In the genomic region with DNA sequence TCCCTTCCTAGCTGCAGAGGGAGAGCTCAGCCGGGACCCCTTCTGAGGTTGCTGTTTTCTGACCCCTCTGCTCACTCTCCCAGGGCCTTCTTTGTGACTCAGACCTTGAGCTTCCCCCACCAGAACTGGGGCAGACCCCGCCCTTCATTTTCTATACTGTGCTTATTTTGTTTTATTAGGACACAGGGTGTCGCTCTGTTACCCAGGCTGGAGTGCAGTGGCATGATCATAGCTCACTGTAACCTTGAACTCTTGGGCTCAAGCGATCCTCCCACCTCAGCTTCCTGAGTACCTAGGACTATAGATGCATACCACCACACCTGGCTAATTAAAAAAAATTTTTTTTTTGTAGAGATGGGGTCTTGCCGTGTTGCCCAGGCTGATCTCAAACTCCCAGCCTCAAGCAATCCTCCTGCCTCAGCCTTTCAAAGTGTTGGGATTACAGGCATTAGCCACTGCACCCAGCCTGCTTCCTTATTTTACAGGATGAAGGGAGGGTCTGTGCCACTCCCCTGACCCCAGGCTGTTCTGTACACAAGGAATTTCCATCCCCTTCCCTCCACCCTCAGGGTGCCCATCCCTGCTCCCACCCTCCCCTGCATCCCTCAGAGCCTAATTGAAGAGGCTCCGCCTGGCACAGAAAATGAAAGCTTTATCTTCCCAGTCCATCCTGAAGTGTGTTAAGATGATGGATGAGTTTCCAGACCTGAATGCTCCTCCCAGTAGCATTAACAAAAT, we compare ENCODE assay signal across 14 cellular contexts.
DNase-seq lines count a peak whose midpoint lies in the region; TF ChIP-seq lines count a peak whose summit lies in the region.
"Had no signal": no experiment of that assay in that cellular context is flagged by ENCODE, and none has a peak within 500 bp of the region (broad histone marks: within the 10 kb centered on the region; RNA-seq: fewer than 3 reads in every experiment).

No MANE protein-coding gene starts in this region.

- H2AFZ ChIP-seq in OCI-LY7 (ENCODE audit: low read length), result no peak overlapping the region
- H2AFZ ChIP-seq: GM23338 had no signal

- WGBS in thyroid gland, 2 donors, result 90 to 91% methylated on average over 6 of the region's 6 CpGs

- no peak for TF ChIP-seq POLR2A in thyroid gland (IDR thresholded peaks at IDR 0.05)

- H4K20me1 ChIP-seq in OCI-LY7 (ENCODE audit: insufficient read depth, low read length), result no peaks in the 10 kb centered on the region

- H3K79me2 ChIP-seq in OCI-LY7 (ENCODE audit: insufficient read depth, low read depth, low read length), result no peaks in the 10 kb centered on the region

- H3K4me3 Mint-ChIP-seq in neural crest cell, result no peak overlapping the region
- H3K4me3 Mint-ChIP-seq: B cell; CD4-positive, alpha-beta T cell; GM23338; H9 had no signal

- no peaks in the 10 kb centered on the region for H3K36me3 Mint-ChIP-seq in neural crest cell (ENCODE audit: low read depth)

- H3K27ac Mint-ChIP-seq in neural crest cell (ENCODE audit: unreplicated experiment), result peak overlapping the region; percentile 81
- H3K27ac Mint-ChIP-seq: B cell; CD4-positive, alpha-beta T cell; GM23338; H9 had no signal

- DNase-seq in ELF-1 (ENCODE audit: low read depth, low spot score), result peak; percentile 45
- peak; percentile 72 for DNase-seq in NCI-H2227 (lab: John Stamatoyannopoulos, UW; ENCODE audit: unreplicated experiment)
- peak; percentile 3 for DNase-seq in OCI-LY7 (ENCODE audit: low spot score)
- no peak for DNase-seq in neural crest cell (ENCODE audit: low read depth, low spot score)
- no peak for DNase-seq in thyroid gland
- no peak for DNase-seq in NK-92 (lab: John Stamatoyannopoulos, UW; ENCODE audit: unreplicated experiment)
- DNase-seq in NCI-H1436 treated with DMSO at 0.1 percent for 48 hours (lab: John Stamatoyannopoulos, UW), result no peak
- DNase-seq: C1 segment of cervical spinal cord; Calu3; CD4-positive, alpha-beta T cell; DMS79; H9 had no signal

- H3K4me3 ChIP-seq in OCI-LY7 (ENCODE audit: low read depth, low read length, poor library complexity, severe bottlenecking) (no peak overlapping the region), thyroid gland (replicated peaks in 1 of 3) (no peak overlapping the region)
- H3K4me3 ChIP-seq: GM23338 had no signal

- H3K4me2 ChIP-seq in OCI-LY7 (ENCODE audit: low read length), result no peak overlapping the region
- H3K4me2 ChIP-seq: GM23338 had no signal

- peaks cover 57% of the 10 kb centered on the region for H3K27me3 Mint-ChIP-seq in neural crest cell (ENCODE audit: low read depth)
- H3K27me3 Mint-ChIP-seq: B cell had no signal

- POLR2A ChIA-PET in OCI-LY7 (lab: Charles Lee), result no interaction called here

- TF ChIP-seq CTCF in OCI-LY7 (conservative IDR thresholded peaks at IDR 0.05; ENCODE audit: low read length) (peak; percentile 36; the same call in 1 of the 2 replicates), neural crest cell (conservative IDR thresholded peaks at IDR 0.05) (no peak), thyroid gland (IDR thresholded peaks at IDR 0.05) (no peak)

- H3K27me3 ChIP-seq in thyroid gland, result no peaks in the 10 kb centered on the region

- peaks cover 36% of the 10 kb centered on the region for H3K4me1 Mint-ChIP-seq in neural crest cell
- H3K4me1 Mint-ChIP-seq: B cell had no signal

- H3K36me3 ChIP-seq in OCI-LY7 (ENCODE audit: insufficient read depth, low read length), result no peaks in the 10 kb centered on the region
- no peaks in the 10 kb centered on the region for H3K36me3 ChIP-seq in thyroid gland

- CTCF ChIA-PET in OCI-LY7 (lab: Charles Lee; ENCODE audit: unreplicated experiment), result interaction anchor here (0.6 kb wide), 1 partner anchor 9 kb away, joined by 9 read pairs; no protein-coding TSS in a partner anchor

- BruUV-seq in OCI-LY7 (replicated peaks; lab: Mats Ljungman, UMichigan), result no TSS peak

- H3K4me1 ChIP-seq in OCI-LY7 (ENCODE audit: insufficient read depth, low read length, poor library complexity, severe bottlenecking) (no peaks in the 10 kb centered on the region), thyroid gland (no peaks in the 10 kb centered on the region)

- intact Hi-C loops in OCI-LY7 (cut with micrococcal nuclease; ENCODE audit: unreplicated experiment) (no loop called here), thyroid gland (cut with DNase I) (no loop called here)

- H3K9me3 ChIP-seq in OCI-LY7 (ENCODE audit: low read length) (no peaks in the 10 kb centered on the region), thyroid gland (no peaks in the 10 kb centered on the region)

- H3K27ac ChIP-seq in OCI-LY7 (ENCODE audit: low read depth, low read length, poor library complexity, severe bottlenecking) (no peak overlapping the region), thyroid gland (no peak overlapping the region)

- no peaks in the 10 kb centered on the region for H3K9me3 Mint-ChIP-seq in neural crest cell
- H3K9me3 Mint-ChIP-seq: CD4-positive, alpha-beta T cell; GM23338; H9 had no signal

- no peaks in the 10 kb centered on the region for H3K9me2 ChIP-seq in OCI-LY7 (ENCODE audit: insufficient read depth, low read length)

Comparison
In these comparisons a context has a peak if more than half of its experiments do, and no peak if none do; other contexts are left out.
1. DNase-seq: peak in ELF-1 (single experiment), NCI-H2227 (single experiment) and OCI-LY7 (single experiment); none in neural crest cell (single experiment), thyroid gland (0 of 2), NK-92 (single experiment) and NCI-H1436 treated with DMSO at 0.1 percent for 48 hours (single experiment).